8 cellular contexts compared by ENCODE assay signal in genomic region chr7:27576360-27576944, GRCh38.
DNase-seq lines count a peak whose midpoint lies in the region; TF ChIP-seq lines count a peak whose summit lies in the region.

No MANE protein-coding gene starts in this region.

- peaks cover 11% of the 10 kb centered on the region for H3K4me1 Mint-ChIP-seq in neural progenitor cell
- H3K4me1 Mint-ChIP-seq in activated T-cell treated with anti-CD3 and anti-CD28 coated beads, Interleukin-2, amount 50 U/mL, for 24 hours (ENCODE audit: low read depth): no peaks in the 10 kb centered on the region

- H3K27ac Mint-ChIP-seq in neural progenitor cell: no peak overlapping the region
- no peak overlapping the region for H3K27ac Mint-ChIP-seq in activated T-cell treated with anti-CD3 and anti-CD28 coated beads, Interleukin-2, amount 50 U/mL, for 24 hours

- no peak for TF ChIP-seq POLR2A in esophagus muscularis mucosa (IDR thresholded peaks at IDR 0.05; ENCODE audit: low read depth)

- H3K27me3 ChIP-seq in esophagus muscularis mucosa (no peaks in the 10 kb centered on the region), neural progenitor cell (no peaks in the 10 kb centered on the region)

- H3K36me3 Mint-ChIP-seq in neural progenitor cell: no peaks in the 10 kb centered on the region
- H3K36me3 Mint-ChIP-seq in activated T-cell treated with anti-CD3 and anti-CD28 coated beads, Interleukin-2, amount 50 U/mL, for 24 hours (ENCODE audit: low read depth): peaks cover 3% of the 10 kb centered on the region

- H3K4me3 Mint-ChIP-seq in neural progenitor cell: no peak overlapping the region
- H3K4me3 Mint-ChIP-seq in activated T-cell treated with anti-CD3 and anti-CD28 coated beads, Interleukin-2, amount 50 U/mL, for 24 hours: no peak overlapping the region

- intact Hi-C loops in esophagus muscularis mucosa (cut with DNase I): loop anchor here (5.0 kb wide), 1 partner anchor 364 kb away; no protein-coding TSS in a partner anchor

- 85% methylated on average over 3 of the region's 3 CpGs for WGBS in esophagus muscularis mucosa

- no peaks in the 10 kb centered on the region for H3F3A ChIP-seq in neural progenitor cell (ENCODE audit: low read depth)

- H3K9me3 Mint-ChIP-seq in neural progenitor cell: no peaks in the 10 kb centered on the region
- no peaks in the 10 kb centered on the region for H3K9me3 Mint-ChIP-seq in activated T-cell treated with anti-CD3 and anti-CD28 coated beads, Interleukin-2, amount 50 U/mL, for 24 hours

- H3K79me2 ChIP-seq in neural progenitor cell (ENCODE audit: low read depth): no peaks in the 10 kb centered on the region

- no peak overlapping the region for H3K4me2 ChIP-seq in neural progenitor cell

- H3K36me3 ChIP-seq in esophagus muscularis mucosa (no peaks in the 10 kb centered on the region), neural progenitor cell (no peaks in the 10 kb centered on the region)

- H3K9ac ChIP-seq in neural progenitor cell: no peak overlapping the region

- H2AFZ ChIP-seq in neural progenitor cell (replicated peaks): no peak overlapping the region

- no peak overlapping the region for H3K27ac ChIP-seq in esophagus muscularis mucosa (replicated peaks in 1 of 4)
- H3K27ac ChIP-seq in neural progenitor cell: no peak overlapping the region

- H3K9me3 ChIP-seq in esophagus muscularis mucosa (no peaks in the 10 kb centered on the region), neural progenitor cell (ENCODE audit: low read depth) (no peaks in the 10 kb centered on the region)

- no peaks in the 10 kb centered on the region for H3K27me3 Mint-ChIP-seq in neural progenitor cell (ENCODE audit: insufficient read depth, low read depth)
- no peaks in the 10 kb centered on the region for H3K27me3 Mint-ChIP-seq in activated T-cell treated with anti-CD3 and anti-CD28 coated beads, Interleukin-2, amount 50 U/mL, for 24 hours

- peaks cover 8% of the 10 kb centered on the region for H4K20me1 ChIP-seq in neural progenitor cell (ENCODE audit: low read depth)

- DNase-seq in DMS 273 treated with DMSO at 0.1 percent for 48 hours (lab: John Stamatoyannopoulos, UW): peak; percentile 29
- peak; percentile 52 for DNase-seq in RPMI7951 (ENCODE audit: low read depth)
- DNase-seq in esophagus muscularis mucosa (ENCODE audit: extremely low spot score): no peak
- peak; percentile 47 for DNase-seq in neural progenitor cell (ENCODE audit: low spot score)
- DNase-seq in mesenteric fat pad (ENCODE audit: low spot score): no peak
- no peak for DNase-seq in stimulated activated CD4-positive, alpha-beta T cell treated with anti-CD3 and anti-CD28 coated beads, Interleukin-12 subunit alpha, Interleukin-12 subunit beta, amount 100 ng/mL, for 4 hours
- no peak for DNase-seq in activated T-cell treated with anti-CD3 and anti-CD28 coated beads, Interleukin-2, amount 50 U/mL, for 24 hours

- TF ChIP-seq CTCF in LNCAP (IDR thresholded peaks at IDR 0.05): peak; percentile 74
- TF ChIP-seq CTCF in esophagus muscularis mucosa (IDR thresholded peaks at IDR 0.05): peak; percentile 54 to 67 (median 57)
- TF ChIP-seq CTCF in neural progenitor cell (IDR thresholded peaks at IDR 0.05): peak; percentile 78

- H3K4me3 ChIP-seq in esophagus muscularis mucosa (no peak overlapping the region), neural progenitor cell (no peak overlapping the region)

- TF ChIP-seq EP300 in esophagus muscularis mucosa (IDR thresholded peaks at IDR 0.05): no peak

- H3K4me1 ChIP-seq in esophagus muscularis mucosa: no peaks in the 10 kb centered on the region
- peaks cover 19% of the 10 kb centered on the region for H3K4me1 ChIP-seq in neural progenitor cell

Comparison
In these comparisons a context has a peak if more than half of its experiments do, and no peak if none do; other contexts are left out.
1. DNase-seq: peak in DMS 273 treated with DMSO at 0.1 percent for 48 hours (single experiment), RPMI7951 (single experiment) and neural progenitor cell (single experiment); none in esophagus muscularis mucosa (single experiment), mesenteric fat pad (single experiment), stimulated activated CD4-positive, alpha-beta T cell treated with anti-CD3 and anti-CD28 coated beads, Interleukin-12 subunit alpha, Interleukin-12 subunit beta, amount 100 ng/mL, for 4 hours (single experiment) and activated T-cell treated with anti-CD3 and anti-CD28 coated beads, Interleukin-2, amount 50 U/mL, for 24 hours (single experiment).
2. Peak in every context shown above with its lines, with median percentiles within 50 percentile points of each other: CTCF ChIP-seq.